1 cellular context compared by ENCODE assay signal in the genomic region with DNA sequence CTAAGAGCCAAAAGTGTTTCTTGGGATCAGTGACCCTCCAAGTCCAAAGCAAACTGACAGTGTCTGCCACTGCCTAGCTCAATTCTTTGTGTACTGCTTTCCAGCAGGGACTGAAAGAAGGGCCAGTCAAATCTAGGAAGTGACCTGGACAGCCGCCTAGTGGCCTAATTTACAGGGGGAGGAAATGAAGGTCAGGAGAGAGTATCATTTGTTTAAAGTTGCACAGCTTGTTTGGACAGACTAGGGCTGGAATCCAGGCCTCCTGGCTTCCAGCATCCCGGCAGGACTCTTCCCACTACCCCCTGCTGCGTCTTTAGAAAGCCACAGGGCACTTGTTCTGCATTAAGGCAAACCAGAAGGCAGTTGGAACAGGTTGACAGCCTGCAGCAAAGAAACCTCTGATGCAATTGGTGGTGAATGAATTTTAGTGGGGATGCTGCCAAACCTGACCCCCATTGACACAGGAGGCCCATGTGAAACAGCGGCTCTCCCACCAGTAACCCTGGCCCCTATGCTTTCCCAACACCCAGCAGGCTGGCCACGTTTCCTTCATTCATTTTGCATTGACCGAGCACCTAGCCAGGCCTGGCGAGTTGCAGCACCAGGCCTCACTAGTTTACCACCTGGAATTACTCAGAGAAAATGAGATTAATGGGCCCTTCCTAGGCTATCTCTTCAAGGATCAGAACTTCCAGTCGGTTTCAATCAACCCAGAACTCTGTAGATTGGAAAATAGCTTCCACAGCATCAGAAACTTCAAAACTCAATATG.
A peak's percentile ranks its signal among the peaks of the same experiment; 100 is the strongest.
TF ChIP-seq lines count a peak whose summit lies in the region.

No MANE protein-coding gene starts in this region.

TF ChIP-seq in liver, 16 proteins besides CTCF, POLR2A, EP300 and RAD21:
- TF ChIP-seq FOXA2 (IDR thresholded peaks at IDR 0.05) (no peak), EGR1 (IDR thresholded peaks at IDR 0.05; ENCODE audit: low read depth in 2 of 2) (no peak), REST (IDR thresholded peaks at IDR 0.05) (no peak), TAF1 (conservative IDR thresholded peaks at IDR 0.05) (no peak), RXRA (IDR thresholded peaks at IDR 0.05) (peak; percentile 56 to 64), ATF3 (IDR thresholded peaks at IDR 0.05) (no peak), HNF4G (IDR thresholded peaks at IDR 0.05) (no peak), YY1 (IDR thresholded peaks at IDR 0.05) (no peak), GABPA (IDR thresholded peaks at IDR 0.05 in 1 of 2, conservative IDR thresholded peaks at IDR 0.05 in 1 of 2) (no peak), NR2F2 (IDR thresholded peaks at IDR 0.05) (peak; percentile 93), FOXA1 (IDR thresholded peaks at IDR 0.05) (no peak), SP1 (IDR thresholded peaks at IDR 0.05) (no peak), MAX (IDR thresholded peaks at IDR 0.05) (peak; percentile 21), ZBTB33 (IDR thresholded peaks at IDR 0.05) (no peak), JUND (IDR thresholded peaks at IDR 0.05) (no peak), HNF4A (conservative IDR thresholded peaks at IDR 0.05) (no peak)
